In the genomic region with DNA sequence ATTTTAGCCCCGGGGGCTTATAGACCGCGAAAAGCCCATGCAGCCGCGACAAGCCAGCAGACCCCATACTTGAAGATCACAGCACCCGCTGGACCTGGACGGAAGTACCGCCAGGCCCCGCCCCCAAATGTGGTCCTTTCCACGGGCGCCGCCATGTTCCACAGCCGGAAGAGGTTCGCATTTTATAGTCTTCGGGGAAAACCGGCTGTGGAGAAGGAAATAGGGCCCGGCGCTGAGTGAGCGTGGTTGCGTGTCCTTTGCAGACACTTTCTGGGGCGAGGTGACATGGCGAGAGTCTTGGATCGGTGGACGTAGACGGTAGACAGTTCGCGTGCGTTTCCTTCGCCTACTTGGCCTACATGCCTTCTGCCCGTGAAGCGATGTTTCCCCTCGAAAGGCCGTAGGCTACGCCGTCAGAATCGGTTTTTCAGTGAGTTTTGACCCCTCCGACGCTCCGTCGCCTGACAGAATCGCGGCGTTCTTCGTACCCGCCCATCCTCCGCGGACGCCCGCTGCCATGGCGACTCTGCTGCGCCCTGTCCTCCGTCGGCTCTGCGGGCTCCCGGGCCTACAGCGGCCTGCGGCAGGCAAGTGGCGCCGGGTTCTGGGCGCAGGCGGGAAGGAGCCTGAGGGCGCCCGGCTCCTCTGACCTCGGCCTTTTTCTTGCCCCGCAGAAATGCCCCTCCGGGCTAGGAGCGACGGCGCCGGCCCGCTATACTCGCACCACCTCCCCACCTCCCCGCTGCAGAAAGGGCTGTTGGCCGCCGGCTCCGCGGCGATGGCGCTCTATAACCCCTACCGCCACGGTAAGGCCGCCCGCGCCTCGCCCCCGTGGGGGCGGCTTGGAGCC, we compare ENCODE assay signal across 8 cellular contexts. TPM values are rescaled to one million over a fixed set of nuclear protein-coding genes. Genes with fewer than 3 reads are reported as not detected.
A peak's percentile ranks its signal among the peaks of the same experiment; 100 is the strongest.
DNase-seq lines count a peak whose midpoint lies in the region; ATAC-seq, FAIRE-seq and TF ChIP-seq lines count a peak whose summit lies in the region.

A gene (plus strand): TSS at position 498 of the 850 bp plus-strand sequence. CDS start 20 bp downstream, at position 518.
A gene with protein sequence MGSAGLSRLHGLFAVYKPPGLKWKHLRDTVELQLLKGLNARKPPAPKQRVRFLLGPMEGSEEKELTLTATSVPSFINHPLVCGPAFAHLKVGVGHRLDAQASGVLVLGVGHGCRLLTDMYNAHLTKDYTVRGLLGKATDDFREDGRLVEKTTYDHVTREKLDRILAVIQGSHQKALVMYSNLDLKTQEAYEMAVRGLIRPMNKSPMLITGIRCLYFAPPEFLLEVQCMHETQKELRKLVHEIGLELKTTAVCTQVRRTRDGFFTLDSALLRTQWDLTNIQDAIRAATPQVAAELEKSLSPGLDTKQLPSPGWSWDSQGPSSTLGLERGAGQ (minus strand): TSS at position 106 of the 850 bp plus-strand sequence. CDS start 39 bp downstream, at position 67.

- CTCF ChIA-PET in WTC11 (lab: Charles Lee) = interaction anchor here (0.7 to 1.2 kb wide), 3 partner anchors 19 to 230 kb away, joined by 3 to 5 read pairs (median 5); a partner anchor contains a TSS

- H3F3A ChIP-seq in smooth muscle cell (ENCODE audit: low read depth) = no peaks in the 10 kb centered on the region

- in situ Hi-C loops in GM18951 (cut with MboI; ENCODE audit: low sequenced_read_pairs, unreplicated experiment) = no loop called here

- H3K27me3 ChIP-seq in bronchial epithelial cell (ENCODE audit: control insufficient read depth, insufficient read depth, low read length) (no peaks in the 10 kb centered on the region), smooth muscle cell (ENCODE audit: low read depth) (no peaks in the 10 kb centered on the region)

- DNase-seq in AG08395 (ENCODE audit: low spot score) (peak; percentile 95), NCI-H226 (peak; percentile 91), WTC11 (ENCODE audit: low spot score) (peak; percentile 91), bronchial epithelial cell (ENCODE audit: low read depth) (peak; percentile 83), iPS-NIHi7 (ENCODE audit: extremely low spot score) (peak; percentile 98), smooth muscle cell (lab: John Stamatoyannopoulos, UW; ENCODE audit: unreplicated experiment) (peak; percentile 84)

- ATAC-seq in HG03175 (IDR thresholded peaks at IDR 0.05; ENCODE audit: unreplicated experiment) (peak; percentile 82), WTC11 (peak; percentile 89)

- H3K27ac ChIP-seq in smooth muscle cell (ENCODE audit: low read depth) = peak within 1 kb of the TSS; percentile 86

- peaks cover 8% of the 10 kb centered on the region; the same call in 1 of the 2 replicates for H3K36me3 Mint-ChIP-seq in WTC11

- peak; percentile 83 for TF ChIP-seq POLR2A in GM18951 (IDR thresholded peaks at IDR 0.05; ENCODE audit: extremely low read depth, insufficient read depth, insufficient read length)

- H4K20me1 ChIP-seq in smooth muscle cell (ENCODE audit: low read depth) = no peaks in the 10 kb centered on the region

- peak within 1 kb of the TSS; percentile 88 for H3K4me3 Mint-ChIP-seq in WTC11

- 0 out of 2 replicates have a peak, but pooled peaks cover 8% of the 10 kb centered on the region for H3K4me1 Mint-ChIP-seq in WTC11

- H3K27me3 Mint-ChIP-seq in WTC11 (ENCODE audit: low read depth) = no peaks in the 10 kb centered on the region

- peaks cover 22% of the 10 kb centered on the region for H3K79me2 ChIP-seq in smooth muscle cell (ENCODE audit: low read depth)

- H3K36me3 ChIP-seq in bronchial epithelial cell (ENCODE audit: control insufficient read depth, insufficient read depth, low read length) (peaks cover 4% of the 10 kb centered on the region), smooth muscle cell (ENCODE audit: low read depth) (no peaks in the 10 kb centered on the region)

- H3K9me3 ChIP-seq in smooth muscle cell (replicated peaks; ENCODE audit: low read depth) = no peaks in the 10 kb centered on the region

- H3K4me2 ChIP-seq in smooth muscle cell = peak within 1 kb of the TSS; percentile 95

- H3K27ac Mint-ChIP-seq in WTC11 = peak within 1 kb of the TSS; percentile 99

- no peak for FAIRE-seq in bronchial epithelial cell (lab: Jason Lieb, UNC)

- TF ChIP-seq CTCF in WTC11 (IDR thresholded peaks at IDR 0.05) (no peak), bronchial epithelial cell (IDR thresholded peaks at IDR 0.05; ENCODE audit: insufficient read depth, low read length, severe bottlenecking) (no peak), smooth muscle cell (IDR thresholded peaks at IDR 0.05; ENCODE audit: borderline replicate concordance, insufficient read depth, poor library complexity, severe bottlenecking) (no peak)

- peaks cover 13% of the 10 kb centered on the region for H3K4me1 ChIP-seq in smooth muscle cell (ENCODE audit: low read depth)

- H3K9me3 Mint-ChIP-seq in WTC11 = no peaks in the 10 kb centered on the region

- whole genome bisulfite sequencing in smooth muscle cell (ENCODE audit: low lambda C conversion rate) = under 1% methylated on average over 83 of the region's 87 CpGs

- H3K4me3 ChIP-seq in bronchial epithelial cell (ENCODE audit: low read depth, low read length) (peak within 1 kb of the TSS; percentile 84), smooth muscle cell (peak within 1 kb of the TSS; percentile 74)

- POLR2A ChIA-PET in WTC11 (lab: Charles Lee) = no interaction called here

- H3K9ac ChIP-seq in smooth muscle cell (ENCODE audit: low read depth) = peak within 1 kb of the TSS; percentile 87

- peak within 1 kb of the TSS; percentile 91 for H2AFZ ChIP-seq in smooth muscle cell (ENCODE audit: low read depth)

TF ChIP-seq in WTC11, 78 proteins besides CTCF, POLR2A, EP300 and RAD21 (continues in another document):
- TF ChIP-seq GABPB1 (CRISPR knock-in tag; IDR thresholded peaks at IDR 0.05) (peak; percentile 83), RELA (CRISPR knock-in tag; IDR thresholded peaks at IDR 0.05; ENCODE audit: borderline replicate concordance) (0 out of 2 replicates have a peak, but pooled peaks have one; percentile 51), TEAD1 (CRISPR knock-in tag; IDR thresholded peaks at IDR 0.05) (peak; percentile 74; the same call in 1 of the 2 replicates), MXD4 (CRISPR knock-in tag; IDR thresholded peaks at IDR 0.05; ENCODE audit: borderline replicate concordance) (no peak), KAT7 (CRISPR knock-in tag; IDR thresholded peaks at IDR 0.05; ENCODE audit: borderline replicate concordance) (peak; percentile 30; the same call in 1 of the 2 replicates), ESRRA (CRISPR knock-in tag; IDR thresholded peaks at IDR 0.05; ENCODE audit: borderline replicate concordance) (peak; percentile 47; the same call in 1 of the 2 replicates), FOXK1 (CRISPR knock-in tag; IDR thresholded peaks at IDR 0.05) (0 out of 2 replicates have a peak, but pooled peaks have one; percentile 36), ATF1 (CRISPR knock-in tag; IDR thresholded peaks at IDR 0.05) (no peak)
- TF ChIP-seq, protein P1, sequence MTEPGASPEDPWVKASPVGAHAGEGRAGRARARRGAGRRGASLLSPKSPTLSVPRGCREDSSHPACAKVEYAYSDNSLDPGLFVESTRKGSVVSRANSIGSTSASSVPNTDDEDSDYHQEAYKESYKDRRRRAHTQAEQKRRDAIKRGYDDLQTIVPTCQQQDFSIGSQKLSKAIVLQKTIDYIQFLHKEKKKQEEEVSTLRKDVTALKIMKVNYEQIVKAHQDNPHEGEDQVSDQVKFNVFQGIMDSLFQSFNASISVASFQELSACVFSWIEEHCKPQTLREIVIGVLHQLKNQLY (CRISPR knock-in tag; IDR thresholded peaks at IDR 0.05) = 0 out of 2 replicates have a peak, but pooled peaks have one; percentile 19
- TF ChIP-seq, protein P2, sequence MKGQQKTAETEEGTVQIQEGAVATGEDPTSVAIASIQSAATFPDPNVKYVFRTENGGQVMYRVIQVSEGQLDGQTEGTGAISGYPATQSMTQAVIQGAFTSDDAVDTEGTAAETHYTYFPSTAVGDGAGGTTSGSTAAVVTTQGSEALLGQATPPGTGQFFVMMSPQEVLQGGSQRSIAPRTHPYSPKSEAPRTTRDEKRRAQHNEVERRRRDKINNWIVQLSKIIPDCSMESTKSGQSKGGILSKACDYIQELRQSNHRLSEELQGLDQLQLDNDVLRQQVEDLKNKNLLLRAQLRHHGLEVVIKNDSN (CRISPR knock-in tag; IDR thresholded peaks at IDR 0.05) = peak; percentile 24; the same call in 1 of the 2 replicates
- TF ChIP-seq, protein P3, sequence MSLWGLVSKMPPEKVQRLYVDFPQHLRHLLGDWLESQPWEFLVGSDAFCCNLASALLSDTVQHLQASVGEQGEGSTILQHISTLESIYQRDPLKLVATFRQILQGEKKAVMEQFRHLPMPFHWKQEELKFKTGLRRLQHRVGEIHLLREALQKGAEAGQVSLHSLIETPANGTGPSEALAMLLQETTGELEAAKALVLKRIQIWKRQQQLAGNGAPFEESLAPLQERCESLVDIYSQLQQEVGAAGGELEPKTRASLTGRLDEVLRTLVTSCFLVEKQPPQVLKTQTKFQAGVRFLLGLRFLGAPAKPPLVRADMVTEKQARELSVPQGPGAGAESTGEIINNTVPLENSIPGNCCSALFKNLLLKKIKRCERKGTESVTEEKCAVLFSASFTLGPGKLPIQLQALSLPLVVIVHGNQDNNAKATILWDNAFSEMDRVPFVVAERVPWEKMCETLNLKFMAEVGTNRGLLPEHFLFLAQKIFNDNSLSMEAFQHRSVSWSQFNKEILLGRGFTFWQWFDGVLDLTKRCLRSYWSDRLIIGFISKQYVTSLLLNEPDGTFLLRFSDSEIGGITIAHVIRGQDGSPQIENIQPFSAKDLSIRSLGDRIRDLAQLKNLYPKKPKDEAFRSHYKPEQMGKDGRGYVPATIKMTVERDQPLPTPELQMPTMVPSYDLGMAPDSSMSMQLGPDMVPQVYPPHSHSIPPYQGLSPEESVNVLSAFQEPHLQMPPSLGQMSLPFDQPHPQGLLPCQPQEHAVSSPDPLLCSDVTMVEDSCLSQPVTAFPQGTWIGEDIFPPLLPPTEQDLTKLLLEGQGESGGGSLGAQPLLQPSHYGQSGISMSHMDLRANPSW (CRISPR knock-in tag; conservative IDR thresholded peaks at IDR 0.05; ENCODE audit: low read depth) = no peak
- TF ChIP-seq, protein P4, sequence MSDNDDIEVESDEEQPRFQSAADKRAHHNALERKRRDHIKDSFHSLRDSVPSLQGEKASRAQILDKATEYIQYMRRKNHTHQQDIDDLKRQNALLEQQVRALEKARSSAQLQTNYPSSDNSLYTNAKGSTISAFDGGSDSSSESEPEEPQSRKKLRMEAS (CRISPR knock-in tag; IDR thresholded peaks at IDR 0.05) = peak; percentile 92

RNA-seq across cellular contexts. Expression of the first gene that starts in this region (rescaled TPM):
- total RNA-seq in WTC11 (2021) (31.3 to 45.3 TPM (median 33.6 TPM) in 3 replicates), bronchial epithelial cell (24.7 and 28.8 TPM in 2 replicates), smooth muscle cell (16.7 and 23.5 TPM in 2 replicates)
- polyA plus RNA-seq in smooth muscle cell = 37.5 and 51.0 TPM in 2 replicates

RNA-seq across cellular contexts. Expression of the second gene that starts in this region (rescaled TPM):
- total RNA-seq in WTC11 (2021) (33.1 to 35.0 TPM (median 33.2 TPM) in 3 replicates), bronchial epithelial cell (18.8 and 19.2 TPM in 2 replicates), smooth muscle cell (5.2 and 9.0 TPM in 2 replicates)
- 25.1 and 33.2 TPM in 2 replicates for polyA plus RNA-seq in smooth muscle cell

Comparison
In these comparisons a context has a peak if more than half of its experiments do, and no peak if none do; other contexts are left out.
1. Peak in every context shown above with its lines: DNase-seq, ATAC-seq, H3K4me3 ChIP-seq and H3K27ac ChIP-seq.